ENCODE assay signal across 2 cellular contexts in genomic region chr12:76704693-76705092, GRCh38.
TF ChIP-seq lines count a peak whose summit lies in the region.

No MANE protein-coding gene starts in this region.

TF ChIP-seq in IMR-90, 13 proteins besides CTCF, POLR2A, EP300 and RAD21:
- TF ChIP-seq CEBPB (IDR thresholded peaks at IDR 0.05; ENCODE audit: low read depth, low read length) (no peak), BHLHE40 (IDR thresholded peaks at IDR 0.05; ENCODE audit: low read depth, low read length) (no peak), MAFK (IDR thresholded peaks at IDR 0.05; ENCODE audit: low read depth, low read length) (peak; percentile 13; the same call in 1 of the 2 replicates), RCOR1 (IDR thresholded peaks at IDR 0.05; ENCODE audit: insufficient replicate concordance, low read length) (no peak)

TF ChIP-seq in K562, 482 proteins besides CTCF, POLR2A, EP300 and RAD21:
- TF ChIP-seq NFIC (IDR thresholded peaks at IDR 0.05) (peak; percentile 36; the same call in 1 of the 2 replicates), SREBF2 (CRISPR knock-in tag; IDR thresholded peaks at IDR 0.05) (no peak), DMBX1 (CRISPR knock-in tag; IDR thresholded peaks at IDR 0.05; ENCODE audit: borderline replicate concordance) (no peak)
- TF ChIP-seq, protein P1, sequence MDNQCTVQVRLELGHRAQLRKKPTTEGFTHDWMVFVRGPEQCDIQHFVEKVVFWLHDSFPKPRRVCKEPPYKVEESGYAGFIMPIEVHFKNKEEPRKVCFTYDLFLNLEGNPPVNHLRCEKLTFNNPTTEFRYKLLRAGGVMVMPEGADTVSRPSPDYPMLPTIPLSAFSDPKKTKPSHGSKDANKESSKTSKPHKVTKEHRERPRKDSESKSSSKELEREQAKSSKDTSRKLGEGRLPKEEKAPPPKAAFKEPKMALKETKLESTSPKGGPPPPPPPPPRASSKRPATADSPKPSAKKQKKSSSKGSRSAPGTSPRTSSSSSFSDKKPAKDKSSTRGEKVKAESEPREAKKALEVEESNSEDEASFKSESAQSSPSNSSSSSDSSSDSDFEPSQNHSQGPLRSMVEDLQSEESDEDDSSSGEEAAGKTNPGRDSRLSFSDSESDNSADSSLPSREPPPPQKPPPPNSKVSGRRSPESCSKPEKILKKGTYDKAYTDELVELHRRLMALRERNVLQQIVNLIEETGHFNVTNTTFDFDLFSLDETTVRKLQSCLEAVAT (IDR thresholded peaks at IDR 0.05): no peak
TF ChIP-seq in K562: peak in this region for 1.
